ENCODE assay signal across 15 cellular contexts in the genomic region with DNA sequence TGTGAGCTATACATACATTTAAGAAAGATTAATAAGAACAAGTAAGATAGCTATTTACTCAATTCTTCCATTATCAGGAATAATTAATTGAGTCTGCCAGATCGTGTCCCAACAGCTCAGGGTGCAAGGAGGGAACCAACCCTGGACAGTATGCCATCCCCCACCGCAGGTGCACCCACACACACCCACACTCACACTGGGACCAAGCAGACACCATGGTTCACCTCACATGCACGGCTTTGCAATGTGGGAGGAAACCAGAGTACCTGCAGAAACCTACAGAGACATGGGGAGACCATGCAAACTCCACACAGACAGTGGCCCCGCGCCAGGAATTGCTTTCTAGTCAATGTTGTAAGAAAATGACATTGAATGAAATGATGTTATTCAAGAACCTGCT.
"Had no signal": no experiment of that assay in that cellular context is flagged by ENCODE, and none has a peak within 500 bp of the region (broad histone marks: within the 10 kb centered on the region; RNA-seq: fewer than 3 reads in every experiment).

No MANE protein-coding gene starts in this region.

- DNase-seq: dermis blood vessel endothelial cell; dorsolateral prefrontal cortex; effector CD4-positive, alpha-beta T cell; effector memory CD4-positive, alpha-beta T cell; foreskin keratinocyte; heart right ventricle; hippocampal formation; left cardiac atrium; left lung; lower lobe of right lung; mesenchymal stem cell; mucosa of descending colon had no signal

- H3K27ac ChIP-seq: coronary artery, esophagus muscularis mucosa, foreskin keratinocyte, gastroesophageal sphincter, left lung, lower lobe of right lung had no signal

- H3K27me3 ChIP-seq: dorsolateral prefrontal cortex, esophagus muscularis mucosa, foreskin keratinocyte, gastroesophageal sphincter, heart right ventricle, left lung had no signal

- H3K9me3 ChIP-seq: lower lobe of right lung, mucosa of descending colon had no signal

- ATAC-seq: foreskin keratinocyte, gastroesophageal sphincter, heart right ventricle, left cardiac atrium, left lung, lower lobe of right lung, mucosa of descending colon had no signal

- H3K4me3 ChIP-seq: coronary artery, dorsolateral prefrontal cortex, esophagus muscularis mucosa, gastroesophageal sphincter, heart right ventricle, left lung, lower lobe of right lung, mucosa of descending colon had no signal

- H3K36me3 ChIP-seq: esophagus muscularis mucosa, gastroesophageal sphincter, heart right ventricle, left lung, lower lobe of right lung had no signal
